In the genomic region with DNA sequence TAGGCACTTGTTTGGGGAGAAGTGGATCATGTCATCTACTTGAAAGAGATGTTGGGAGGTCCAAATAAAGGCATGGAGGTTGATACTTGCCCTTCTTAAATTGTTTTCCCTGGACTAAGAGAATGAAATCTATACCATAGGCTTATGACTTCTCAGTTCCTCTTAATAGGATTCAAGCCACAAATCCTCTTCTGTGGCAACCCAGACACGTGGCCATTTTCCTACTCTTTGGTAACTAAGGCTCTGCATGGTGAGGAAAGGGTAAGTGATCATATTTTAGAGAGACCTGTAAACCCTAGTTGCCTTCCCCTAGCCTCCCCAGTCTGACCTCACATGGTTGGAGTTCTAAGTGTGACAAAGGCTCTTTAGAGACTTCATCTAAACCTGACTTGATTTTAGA, we compare ENCODE assay signal across 13 cellular contexts.
DNase-seq lines count a peak whose midpoint lies in the region; ATAC-seq and TF ChIP-seq lines count a peak whose summit lies in the region.
"Had no signal": no experiment of that assay in that cellular context is flagged by ENCODE, and none has a peak within 500 bp of the region (broad histone marks: within the 10 kb centered on the region; RNA-seq: fewer than 3 reads in every experiment).

No MANE protein-coding gene starts in this region.

- H3F3A ChIP-seq in PC-3 (ENCODE audit: low read length, unreplicated experiment), result no peaks in the 10 kb centered on the region

- peaks cover 15% of the 10 kb centered on the region for H3K36me3 Mint-ChIP-seq in activated naive CD8-positive, alpha-beta T cell
- peaks cover 20% of the 10 kb centered on the region for H3K36me3 Mint-ChIP-seq in activated naive CD8-positive, alpha-beta T cell treated with anti-CD3 and anti-CD28 coated beads, Interleukin-2, amount 50 U/mL, for 24 hours (ENCODE audit: low read depth)
- peaks cover 3 to 18% (median 15%) of the 10 kb centered on the region in 3 donors for H3K36me3 Mint-ChIP-seq in immature natural killer cell

- peaks cover 17% of the 10 kb centered on the region for H3K4me1 Mint-ChIP-seq in activated naive CD8-positive, alpha-beta T cell (ENCODE audit: low read depth)
- peaks cover 46% of the 10 kb centered on the region for H3K4me1 Mint-ChIP-seq in activated naive CD8-positive, alpha-beta T cell treated with anti-CD3 and anti-CD28 coated beads, Interleukin-2, amount 50 U/mL, for 24 hours
- peaks cover 37 to 40% of the 10 kb centered on the region in 2 donors for H3K4me1 Mint-ChIP-seq in immature natural killer cell

- H3K4me1 ChIP-seq in Panc1 (ENCODE audit: control insufficient read depth, insufficient read depth, low read length), result peaks cover 14% of the 10 kb centered on the region
- H3K4me1 ChIP-seq in PC-3 (ENCODE audit: insufficient read depth, low read length), result peaks cover 13% of the 10 kb centered on the region

- H3K27ac ChIP-seq in Panc1 (ENCODE audit: low read length) (peak overlapping the region; percentile 84), PC-3 (ENCODE audit: low read length) (no peak overlapping the region)

- no peaks in the 10 kb centered on the region for H3K27me3 ChIP-seq in Panc1 (ENCODE audit: control insufficient read depth, insufficient read depth, low read length)
- no peaks in the 10 kb centered on the region for H3K27me3 ChIP-seq in PC-3 (ENCODE audit: low read length)

- H4K20me1 ChIP-seq in PC-3 (ENCODE audit: low read length), result no peaks in the 10 kb centered on the region

- peaks cover 12% of the 10 kb centered on the region for H3K9me3 Mint-ChIP-seq in activated naive CD8-positive, alpha-beta T cell (ENCODE audit: low read depth)
- H3K9me3 Mint-ChIP-seq in activated naive CD8-positive, alpha-beta T cell treated with anti-CD3 and anti-CD28 coated beads, Interleukin-2, amount 50 U/mL, for 24 hours, result peaks cover 24% of the 10 kb centered on the region
- peaks cover 5 to 14% (median 8%) of the 10 kb centered on the region in 6 donors for H3K9me3 Mint-ChIP-seq in immature natural killer cell

- H3K9me2 ChIP-seq in PC-3 (replicated peaks; ENCODE audit: low read length), result no peaks in the 10 kb centered on the region; the same call in 1 of the 2 replicates

- CTCF ChIA-PET in Panc1 (lab: Charles Lee), result no interaction called here
- CTCF ChIA-PET in PC-3 (lab: Charles Lee), result no interaction called here

- no peaks in the 10 kb centered on the region for H3K79me2 ChIP-seq in PC-3 (ENCODE audit: low read length)

- TF ChIP-seq CTCF in Panc1 (IDR thresholded peaks at IDR 0.05) (no peak), PC-3 (conservative IDR thresholded peaks at IDR 0.05; ENCODE audit: low read depth, low read length) (no peak)

- no peak overlapping the region for H3K9ac ChIP-seq in PC-3 (ENCODE audit: low read length)

- H3K36me3 ChIP-seq in Panc1 (ENCODE audit: control insufficient read depth, insufficient read depth, low read length), result no peaks in the 10 kb centered on the region
- H3K36me3 ChIP-seq in PC-3 (ENCODE audit: low read depth, low read length), result no peaks in the 10 kb centered on the region

- intact Hi-C loops in Panc1 (cut with micrococcal nuclease; ENCODE audit: unreplicated experiment), result no loop called here
- intact Hi-C loops in PC-3 (cut with micrococcal nuclease), result no loop called here

- in situ Hi-C loops in Panc1 (cut with HindIII; ENCODE audit: low pct_unique_long_range_greater_than_20kb, low sequenced_read_pairs), result no loop called here

- H3K4me3 ChIP-seq in Panc1 (ENCODE audit: low read depth in 2 of 2, low read length in 2 of 2), result no peak overlapping the region
- H3K4me3 ChIP-seq in PC-3 (ENCODE audit: low read length), result no peak overlapping the region

- POLR2A ChIA-PET in Panc1 (lab: Charles Lee) (no interaction called here), PC-3 (lab: Charles Lee; ENCODE audit: unreplicated experiment) (no interaction called here)

- H3K9me3 ChIP-seq in Panc1 (ENCODE audit: control insufficient read depth, insufficient read depth, low read depth, low read length) (peaks cover 19% of the 10 kb centered on the region; the same call in 1 of the 2 replicates), PC-3 (ENCODE audit: low read length) (peaks cover 9% of the 10 kb centered on the region; the same call in 1 of the 2 replicates)

- no TSS peak for BruUV-seq in Panc1 (replicated peaks; lab: Mats Ljungman, UMichigan)
- no TSS peak for BruUV-seq in PC-3 (replicated peaks; lab: Mats Ljungman, UMichigan)

- no peaks in the 10 kb centered on the region for H3K27me3 Mint-ChIP-seq in activated naive CD8-positive, alpha-beta T cell
- peaks cover 2% of the 10 kb centered on the region for H3K27me3 Mint-ChIP-seq in activated naive CD8-positive, alpha-beta T cell treated with anti-CD3 and anti-CD28 coated beads, Interleukin-2, amount 50 U/mL, for 24 hours
- peaks cover 2 to 8% (median 6%) of the 10 kb centered on the region in 3 donors for H3K27me3 Mint-ChIP-seq in immature natural killer cell (ENCODE audit: low read depth in 3 of 3)

- no peak overlapping the region for H3K4me2 ChIP-seq in PC-3 (ENCODE audit: low read length)

- H3K4me3 Mint-ChIP-seq in activated naive CD8-positive, alpha-beta T cell, result peak overlapping the region; percentile 38
- no peak overlapping the region for H3K4me3 Mint-ChIP-seq in activated naive CD8-positive, alpha-beta T cell treated with anti-CD3 and anti-CD28 coated beads, Interleukin-2, amount 50 U/mL, for 24 hours
- H3K4me3 Mint-ChIP-seq in immature natural killer cell, result peak overlapping the region; percentile 65 to 83 (median 74)

- H2AFZ ChIP-seq in PC-3 (ENCODE audit: low read length), result no peak overlapping the region

- ATAC-seq in activated naive CD8-positive, alpha-beta T cell treated with anti-CD3 and anti-CD28 coated beads, Interleukin-2, amount 50 U/mL, for 24 hours, result no peak
- ATAC-seq in Panc1, result no peak
- ATAC-seq in PC-3, result no peak

- DNase-seq in activated naive CD8-positive, alpha-beta T cell treated with anti-CD3 and anti-CD28 coated beads, Interleukin-2, amount 50 U/mL, for 24 hours, result no peak
- DNase-seq in Panc1 (ENCODE audit: low read depth, low spot score) (no peak), immature natural killer cell (no peak), NCI-H1694 treated with DMSO at 0.1 percent for 48 hours (lab: John Stamatoyannopoulos, UW) (no peak), DMS 273 treated with DMSO at 0.1 percent for 48 hours (lab: John Stamatoyannopoulos, UW) (no peak), PC-3 (no peak)
- no peak for DNase-seq in stimulated activated CD4-positive, alpha-beta T cell treated with anti-CD3 and anti-CD28 coated beads, Interleukin-2, amount 100 ng/mL, for 24 hours
- DNase-seq: activated CD4-positive, alpha-beta T cell treated with anti-CD3 and anti-CD28 coated beads for 4 hours; caudate nucleus; DMS79; Karpas-422; NCI-H2081 had no signal

- peak overlapping the region; percentile 78 for H3K27ac Mint-ChIP-seq in activated naive CD8-positive, alpha-beta T cell
- H3K27ac Mint-ChIP-seq in activated naive CD8-positive, alpha-beta T cell treated with anti-CD3 and anti-CD28 coated beads, Interleukin-2, amount 50 U/mL, for 24 hours, result no peak overlapping the region
- H3K27ac Mint-ChIP-seq in immature natural killer cell, result peak overlapping the region; percentile 51 to 94 (median 88)
